ENCODE assay signal across 2 cellular contexts in the genomic region with DNA sequence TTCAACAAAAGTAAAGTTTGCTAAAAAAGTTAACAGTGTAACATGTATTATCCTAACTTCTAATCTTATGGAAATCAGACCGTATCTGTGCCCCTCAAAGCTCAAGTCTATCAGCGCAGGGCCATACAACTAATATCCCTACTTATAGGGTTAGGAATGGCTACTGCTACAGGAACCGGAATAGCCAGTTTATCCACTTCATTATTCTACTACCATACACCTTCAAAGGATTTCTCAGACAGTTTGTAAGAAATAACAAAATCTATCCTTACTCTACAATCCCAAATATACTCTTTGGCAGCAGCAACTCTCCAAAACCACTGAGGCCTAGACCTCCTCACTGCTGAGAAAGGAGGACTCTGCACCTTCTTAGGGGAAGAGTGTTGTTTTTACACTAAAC. TPM values are rescaled to one million over a fixed set of nuclear protein-coding genes. Genes with fewer than 3 reads are reported as not detected.
"Had no signal": no experiment of that assay in that cellular context is flagged by ENCODE, and none has a peak within 500 bp of the region (broad histone marks: within the 10 kb centered on the region; RNA-seq: fewer than 3 reads in every experiment).

No MANE protein-coding gene starts in this region.

RNA-seq across cellular contexts. Expression of a gene that starts 21.6 kb away (rescaled TPM):
- total RNA-seq: neural crest cell had no signal
- polyA plus RNA-seq: naive thymus-derived CD4-positive, alpha-beta T cell had no signal
